21 cellular contexts compared by ENCODE assay signal in genomic region chr9:27564685-27565084, GRCh38. TPM values are rescaled to one million over a fixed set of nuclear protein-coding genes. Genes with fewer than 3 reads are reported as not detected.
A peak's percentile ranks its signal among the peaks of the same experiment; 100 is the strongest.
DNase-seq lines count a peak whose midpoint lies in the region; ATAC-seq, FAIRE-seq and TF ChIP-seq lines count a peak whose summit lies in the region.
"Had no signal": no experiment of that assay in that cellular context is flagged by ENCODE, and none has a peak within 500 bp of the region (broad histone marks: within the 10 kb centered on the region; RNA-seq: fewer than 3 reads in every experiment).

No MANE protein-coding gene starts in this region.

- TF ChIP-seq POLR2A in Peyer's patch (IDR thresholded peaks at IDR 0.05): no peak

- H3K27me3 ChIP-seq in Peyer's patch: no peaks in the 10 kb centered on the region
- H3K27me3 ChIP-seq: ascending aorta, transverse colon had no signal

- H3K4me1 Mint-ChIP-seq in activated naive CD4-positive, alpha-beta T cell treated with anti-CD3 and anti-CD28 coated beads, Interleukin-2, amount 50 U/mL, for 24 hours: peaks cover 52% of the 10 kb centered on the region
- peaks cover 31% of the 10 kb centered on the region for H3K4me1 Mint-ChIP-seq in activated naive CD8-positive, alpha-beta T cell (ENCODE audit: low read depth)
- peaks cover 17% of the 10 kb centered on the region for H3K4me1 Mint-ChIP-seq in stimulated activated memory B cell treated with anti-CD40 and anti-IgM and Interleukin-4, amounts not matched to agents 10 μg/mL and 1 μg/mL and 100 μg/mL, for 72 hours

- H3K9ac ChIP-seq in kidney (ENCODE audit: low read length in 2 of 2): no peak overlapping the region

- no peak overlapping the region for H3K27ac ChIP-seq in kidney (ENCODE audit: low read depth in 2 of 2, low read length in 2 of 2)
- no peak overlapping the region for H3K27ac ChIP-seq in Peyer's patch
- H3K27ac ChIP-seq: ascending aorta had no signal

- no peak for FAIRE-seq in kidney (lab: Jason Lieb, UNC)

- H3K36me3 ChIP-seq in kidney (ENCODE audit: control insufficient read depth in 1 of 2, insufficient read depth in 2 of 2, low read length in 2 of 2): peaks cover 0 to 4% of the 10 kb centered on the region in 2 donors
- H3K36me3 ChIP-seq in Peyer's patch: peaks cover 0 to 18% (median 0%) of the 10 kb centered on the region in 3 donors

- no peaks in the 10 kb centered on the region for H3K9me3 ChIP-seq in kidney (ENCODE audit: control insufficient read depth in 1 of 2, low read length in 2 of 2)
- H3K9me3 ChIP-seq in Peyer's patch: no peaks in the 10 kb centered on the region
- H3K9me3 ChIP-seq: ascending aorta, transverse colon had no signal

- H3K4me1 ChIP-seq in kidney (ENCODE audit: control insufficient read depth in 1 of 2, insufficient read depth in 1 of 2, low read depth in 1 of 2, low read length in 2 of 2) (no peaks in the 10 kb centered on the region), Peyer's patch (no peaks in the 10 kb centered on the region)
- H3K4me1 ChIP-seq: ascending aorta had no signal

- H3K4me3 ChIP-seq in kidney (ENCODE audit: low read length in 2 of 2) (no peak overlapping the region), Peyer's patch (no peak overlapping the region)
- H3K4me3 ChIP-seq: ascending aorta, transverse colon had no signal

- TF ChIP-seq CTCF in kidney (IDR thresholded peaks at IDR 0.05; ENCODE audit: borderline replicate concordance, extremely low read depth, insufficient read depth): no peak
- no peak for TF ChIP-seq CTCF in Peyer's patch (IDR thresholded peaks at IDR 0.05)

- H3K27me3 Mint-ChIP-seq in activated naive CD4-positive, alpha-beta T cell treated with anti-CD3 and anti-CD28 coated beads, Interleukin-2, amount 50 U/mL, for 24 hours: no peaks in the 10 kb centered on the region
- no peaks in the 10 kb centered on the region for H3K27me3 Mint-ChIP-seq in activated naive CD8-positive, alpha-beta T cell
- H3K27me3 Mint-ChIP-seq in stimulated activated memory B cell treated with anti-CD40 and anti-IgM and Interleukin-4, amounts not matched to agents 10 μg/mL and 1 μg/mL and 100 μg/mL, for 72 hours: no peaks in the 10 kb centered on the region

- DNase-seq in activated naive CD4-positive, alpha-beta T cell treated with anti-CD3 and anti-CD28 coated beads, Interleukin-2, amount 50 U/mL, for 72 hours (ENCODE audit: low spot score in 2 of 2): no peak
- DNase-seq in NCI-H774 (lab: John Stamatoyannopoulos, UW) (no peak), kidney (no peak), Peyer's patch (no peak)
- DNase-seq: activated T-cell treated with anti-CD3 and anti-CD28 coated beads, Interleukin-2, amount 50 U/mL, for 48 hours; cortex of kidney; KBM-7; NCI-H446 treated with DMSO at 0.1 percent for 48 hours; nucleus accumbens; OCI-M1; stimulated activated CD4-positive, alpha-beta T cell treated with anti-CD3 and anti-CD28 coated beads, Interleukin-4, amount 100 ng/mL, for 24 hours; transverse colon had no signal

- intact Hi-C loops in kidney (cut with DNase I): no loop called here

- no peaks in the 10 kb centered on the region for H3K9me3 Mint-ChIP-seq in activated naive CD4-positive, alpha-beta T cell treated with anti-CD3 and anti-CD28 coated beads, Interleukin-2, amount 50 U/mL, for 24 hours
- H3K9me3 Mint-ChIP-seq in activated naive CD4-positive, alpha-beta T cell treated with anti-CD3 and anti-CD28 coated beads, Interleukin-2, amount 50 U/mL, for 72 hours: peaks cover 0 to 5% of the 10 kb centered on the region in 2 donors
- H3K9me3 Mint-ChIP-seq in activated naive CD8-positive, alpha-beta T cell (ENCODE audit: low read depth): no peaks in the 10 kb centered on the region
- no peaks in the 10 kb centered on the region for H3K9me3 Mint-ChIP-seq in stimulated activated memory B cell treated with anti-CD40 and anti-IgM and Interleukin-4, amounts not matched to agents 10 μg/mL and 1 μg/mL and 100 μg/mL, for 72 hours

- H3K27ac Mint-ChIP-seq in activated naive CD4-positive, alpha-beta T cell treated with anti-CD3 and anti-CD28 coated beads, Interleukin-2, amount 50 U/mL, for 24 hours: peak overlapping the region; percentile 72
- H3K27ac Mint-ChIP-seq in activated naive CD4-positive, alpha-beta T cell treated with anti-CD3 and anti-CD28 coated beads, Interleukin-2, amount 50 U/mL, for 72 hours: no peak overlapping the region
- H3K27ac Mint-ChIP-seq in activated naive CD8-positive, alpha-beta T cell: peak overlapping the region; percentile 55
- H3K27ac Mint-ChIP-seq in stimulated activated memory B cell treated with anti-CD40 and anti-IgM and Interleukin-4, amounts not matched to agents 10 μg/mL and 1 μg/mL and 100 μg/mL, for 72 hours: peak overlapping the region; percentile 73

- peaks cover 19% of the 10 kb centered on the region for H3K36me3 Mint-ChIP-seq in activated naive CD4-positive, alpha-beta T cell treated with anti-CD3 and anti-CD28 coated beads, Interleukin-2, amount 50 U/mL, for 24 hours
- H3K36me3 Mint-ChIP-seq in activated naive CD4-positive, alpha-beta T cell treated with anti-CD3 and anti-CD28 coated beads, Interleukin-2, amount 50 U/mL, for 72 hours: peaks cover 10 to 19% of the 10 kb centered on the region in 2 donors
- peaks cover 11% of the 10 kb centered on the region for H3K36me3 Mint-ChIP-seq in activated naive CD8-positive, alpha-beta T cell
- peaks cover 17% of the 10 kb centered on the region for H3K36me3 Mint-ChIP-seq in stimulated activated memory B cell treated with anti-CD40 and anti-IgM and Interleukin-4, amounts not matched to agents 10 μg/mL and 1 μg/mL and 100 μg/mL, for 72 hours

- H3K4me3 Mint-ChIP-seq in activated naive CD4-positive, alpha-beta T cell treated with anti-CD3 and anti-CD28 coated beads, Interleukin-2, amount 50 U/mL, for 24 hours: peak overlapping the region; percentile 19
- H3K4me3 Mint-ChIP-seq in activated naive CD8-positive, alpha-beta T cell: no peak overlapping the region
- H3K4me3 Mint-ChIP-seq in stimulated activated memory B cell treated with anti-CD40 and anti-IgM and Interleukin-4, amounts not matched to agents 10 μg/mL and 1 μg/mL and 100 μg/mL, for 72 hours: no peak overlapping the region

- no peak for ATAC-seq in activated naive CD4-positive, alpha-beta T cell treated with anti-CD3 and anti-CD28 coated beads, Interleukin-2, amount 50 U/mL, for 72 hours
- peak; percentile 35 for ATAC-seq in HG03442 (IDR thresholded peaks at IDR 0.05; ENCODE audit: unreplicated experiment)
- ATAC-seq in stimulated activated memory B cell treated with anti-CD40 and anti-IgM and Interleukin-4, amounts not matched to agents 10 μg/mL and 1 μg/mL and 100 μg/mL, for 72 hours: no peak
- ATAC-seq: activated CD4-positive, CD25-positive, alpha-beta regulatory T cell treated with anti-CD3 and anti-CD28 coated beads, Interleukin-2, amount 50 U/mL, for 24 hours had no signal

RNA-seq across cellular contexts. Expression of gene C9orf72, which starts 8.6 kb away (rescaled TPM):
- 10 to 100 TPM; 13.9 to 19.6 TPM for total RNA-seq in activated naive CD4-positive, alpha-beta T cell treated with anti-CD3 and anti-CD28 coated beads, Interleukin-2, amount 50 U/mL, for 72 hours
- total RNA-seq in kidney: 16.1 TPM
- polyA plus RNA-seq in kidney (ENCODE audit: insufficient read depth, low read depth, low replicate concordance): 5.6 TPM
- total RNA-seq in Peyer's patch: 10 to 100 TPM; 13.1 to 30.5 (median 15.1) TPM

RNA-seq across cellular contexts. Expression of gene MOB3B, which starts 35.1 kb away (rescaled TPM):
- total RNA-seq in activated naive CD4-positive, alpha-beta T cell treated with anti-CD3 and anti-CD28 coated beads, Interleukin-2, amount 50 U/mL, for 72 hours: 1 to 10 TPM; 1.3 to 2.3 TPM
- total RNA-seq in kidney (22.5 TPM), Peyer's patch (10 to 100 TPM; 24.8 to 65.7 (median 36.4) TPM)
- polyA plus RNA-seq in kidney (ENCODE audit: insufficient read depth, low read depth, low replicate concordance): 5.9 TPM

RNA-seq across cellular contexts. Expression of gene IFNK, which starts 40.6 kb away (rescaled TPM):
- total RNA-seq in activated naive CD4-positive, alpha-beta T cell treated with anti-CD3 and anti-CD28 coated beads, Interleukin-2, amount 50 U/mL, for 72 hours: not detected
- total RNA-seq in kidney: not detected
- not detected for polyA plus RNA-seq in kidney (ENCODE audit: insufficient read depth, low read depth, low replicate concordance)
- total RNA-seq in Peyer's patch: not detected
- total RNA-seq: ascending aorta, epithelial cell of proximal tubule, H4, transverse colon had no signal
- polyA plus RNA-seq: AG04450 had no signal

Comparison
In these comparisons a context has a peak if more than half of its experiments do, and no peak if none do; other contexts are left out.
1. H3K27ac Mint-ChIP-seq: peak in activated naive CD4-positive, alpha-beta T cell treated with anti-CD3 and anti-CD28 coated beads, Interleukin-2, amount 50 U/mL, for 24 hours (single experiment), activated naive CD8-positive, alpha-beta T cell (single experiment) and stimulated activated memory B cell treated with anti-CD40 and anti-IgM and Interleukin-4, amounts not matched to agents 10 μg/mL and 1 μg/mL and 100 μg/mL, for 72 hours (single experiment); none in activated naive CD4-positive, alpha-beta T cell treated with anti-CD3 and anti-CD28 coated beads, Interleukin-2, amount 50 U/mL, for 72 hours (0 of 2).